ENCODE assay signal across 10 cellular contexts in the genomic region with DNA sequence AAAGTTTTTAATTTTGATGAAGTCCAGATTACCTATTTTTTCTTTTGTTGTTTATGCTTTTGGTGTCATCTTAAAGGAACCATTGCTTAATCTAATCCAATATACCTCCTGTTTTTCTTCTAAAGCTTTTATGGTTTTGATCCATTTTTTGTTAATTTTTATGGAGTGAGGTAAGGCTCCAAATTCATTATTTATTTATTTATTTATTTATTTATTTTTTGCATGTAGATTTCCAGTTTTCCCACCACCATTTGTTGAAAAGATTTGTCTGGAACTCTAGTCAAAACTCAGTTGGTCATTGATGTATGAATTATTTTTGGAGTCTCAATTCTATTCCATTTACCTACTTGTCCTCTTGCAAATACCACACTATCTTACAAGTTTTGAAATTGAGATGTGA.
"Had no signal": no experiment of that assay in that cellular context is flagged by ENCODE, and none has a peak within 500 bp of the region (broad histone marks: within the 10 kb centered on the region; RNA-seq: fewer than 3 reads in every experiment).

No MANE protein-coding gene starts in this region.

- H3K27ac ChIP-seq: HL-60, KMS-11 had no signal

- ATAC-seq: GM23338, HepG2 had no signal

- FAIRE-seq: H1, H54, HepG2 had no signal

- DNase-seq: H9, HCEC 1CT, HFFc6, KBM-7 had no signal

- H3K4me2 ChIP-seq: GM23338, KMS-11 had no signal

- H3K4me3 ChIP-seq: GM23338 had no signal
